In the genomic region with DNA sequence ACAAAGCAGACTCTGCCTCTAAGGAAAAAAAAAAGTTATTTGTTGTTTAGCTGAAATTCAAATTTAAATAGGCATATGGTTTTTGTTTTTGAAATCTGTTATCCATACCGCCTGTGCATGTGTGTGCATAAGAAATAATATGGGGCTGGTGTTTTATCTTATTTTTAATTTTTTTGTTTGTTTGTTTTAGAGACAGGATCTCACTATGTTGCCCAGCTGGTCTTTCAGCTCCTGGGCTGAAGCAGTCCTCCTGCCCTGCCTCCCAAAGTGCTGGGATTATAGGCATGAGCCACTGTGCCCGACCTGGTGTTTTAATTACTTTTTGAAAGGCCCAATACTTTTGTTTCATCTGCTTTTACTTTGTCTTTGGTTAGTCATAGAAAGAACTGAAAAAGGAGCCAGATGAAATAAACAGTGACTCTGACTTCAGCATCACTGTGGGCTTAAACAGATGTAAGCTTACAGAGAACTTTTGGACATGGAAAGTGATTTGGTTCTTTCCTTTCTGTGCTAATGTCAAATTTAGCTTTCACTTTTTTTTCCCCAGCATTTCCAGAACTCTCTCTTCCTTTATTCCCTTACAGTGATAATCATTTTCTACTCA, we compare ENCODE assay signal across 27 cellular contexts. TPM values are rescaled to one million over a fixed set of nuclear protein-coding genes. Genes with fewer than 3 reads are reported as not detected.
DNase-seq lines count a peak whose midpoint lies in the region; FAIRE-seq and TF ChIP-seq lines count a peak whose summit lies in the region.
"Had no signal": no experiment of that assay in that cellular context is flagged by ENCODE, and none has a peak within 500 bp of the region (broad histone marks: within the 10 kb centered on the region; RNA-seq: fewer than 3 reads in every experiment).

No MANE protein-coding gene starts in this region.

- TF ChIP-seq POLR2A in GM12892 (IDR thresholded peaks at IDR 0.05; ENCODE audit: low read depth, low read length) = no peak

- no peak for FAIRE-seq in GM12892 (lab: Jason Lieb, UNC)
- FAIRE-seq: islet of Langerhans, RCC 7860 had no signal

- in situ Hi-C loops in astrocyte of the spinal cord (cut with HindIII; ENCODE audit: low sequenced_read_pairs) = no loop called here

- TF ChIP-seq CTCF in AG10803 (conservative IDR thresholded peaks at IDR 0.05; ENCODE audit: low read length) (no peak), astrocyte of the spinal cord (IDR thresholded peaks at IDR 0.05; ENCODE audit: low read depth, low read length) (no peak)

- no peak overlapping the region for H3K4me3 ChIP-seq in AG10803 (ENCODE audit: low read length)
- no peak overlapping the region for H3K4me3 ChIP-seq in astrocyte of the spinal cord (ENCODE audit: low read depth, low read length)
- H3K4me3 ChIP-seq: coronary artery, left ventricle myocardium inferior, psoas muscle, SJCRH30 had no signal

- DNase-seq in AG10803 (ENCODE audit: low read depth) = peak; percentile 45
- DNase-seq in HCEC 1CT = peak; percentile 20
- DNase-seq in astrocyte of the spinal cord (ENCODE audit: low read depth, low spot score) = peak; percentile 8
- peak; percentile 17 for DNase-seq in hepatic stellate cell (ENCODE audit: low spot score)
- DNase-seq in RKO (ENCODE audit: low spot score) = no peak
- DNase-seq in GM12892 (ENCODE audit: insufficient read length) = no peak
- DNase-seq in activated CD8-positive, alpha-beta memory T cell treated with anti-CD3 and anti-CD28 coated beads for 24 hours = no peak
- DNase-seq in dermis blood vessel endothelial cell = no peak
- DNase-seq: activated CD4-positive, alpha-beta memory T cell treated with anti-CD3 and anti-CD28 coated beads, Interleukin-2, amount 10 ng/mL, durations not matched to agents 7 days and 5 days; activated CD4-positive, CD25-positive, alpha-beta regulatory T cell treated with anti-CD3 and anti-CD28 coated beads, Interleukin-2, amount 50 U/mL, for 72 hours; AML-193; CD4-positive, alpha-beta memory T cell; DMS 273 treated with DMSO at 0.1 percent for 48 hours; left ventricle myocardium inferior; naive B cell; NCI-H1092 treated with DMSO at 0.1 percent for 48 hours; NCI-H2029; NCI-H69; nucleus accumbens; psoas muscle; SJCRH30; stimulated activated CD4-positive, alpha-beta T cell treated with anti-CD3 and anti-CD28 coated beads, Interleukin-15, amount 100 ng/mL, for 24 hours; stimulated activated naive CD4-positive, alpha-beta T cell; T-helper 1 cell had no signal

RNA-seq across cellular contexts. Expression of gene SUPT16H, which starts 37.2 kb away (rescaled TPM):
- 91.8 TPM for polyA plus RNA-seq in GM12892 (2012; ENCODE audit: missing spikeins)
- 74.9 and 112 TPM in 2 replicates for total RNA-seq in dermis blood vessel endothelial cell

Comparison
In these comparisons a context has a peak if more than half of its experiments do, and no peak if none do; other contexts are left out.
1. DNase-seq: peak in AG10803 (single experiment), HCEC 1CT (single experiment), astrocyte of the spinal cord (single experiment) and hepatic stellate cell (single experiment); none in RKO (single experiment), GM12892 (single experiment), activated CD8-positive, alpha-beta memory T cell treated with anti-CD3 and anti-CD28 coated beads for 24 hours (single experiment) and dermis blood vessel endothelial cell (single experiment).